14 cellular contexts compared by ENCODE assay signal in the genomic region with DNA sequence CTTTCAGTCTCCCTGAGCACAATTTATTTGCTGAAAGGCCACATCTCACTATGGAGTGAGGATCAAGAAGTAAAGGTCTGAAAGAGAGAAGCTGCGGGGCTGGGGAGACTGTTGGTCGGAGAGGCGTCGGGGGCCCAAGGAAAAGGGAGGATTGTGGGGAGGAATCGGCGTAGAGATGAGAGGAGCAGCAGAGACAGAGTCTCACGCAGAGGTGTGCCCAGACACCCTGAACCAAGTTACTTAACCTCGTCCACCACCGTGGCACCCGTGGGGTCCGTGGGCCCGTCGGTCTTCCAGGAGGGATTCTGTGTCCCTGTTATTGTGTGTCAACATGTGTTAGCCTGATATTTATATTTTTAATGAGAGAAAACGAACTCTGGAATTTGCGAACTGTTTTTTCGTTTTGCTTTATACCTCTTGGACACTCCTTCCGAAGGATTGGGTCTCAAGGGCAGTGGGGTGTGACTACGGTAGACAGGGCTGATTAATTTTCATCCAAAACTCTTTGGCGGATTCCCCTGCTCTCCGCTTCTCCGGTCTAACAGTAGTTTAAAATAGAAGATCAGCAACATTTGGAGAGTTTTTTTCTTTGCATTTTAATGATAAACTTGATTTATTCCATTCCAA. TPM values are rescaled to one million over a fixed set of nuclear protein-coding genes. Genes with fewer than 3 reads are reported as not detected.
DNase-seq lines count a peak whose midpoint lies in the region; ATAC-seq and TF ChIP-seq lines count a peak whose summit lies in the region.
"Had no signal": no experiment of that assay in that cellular context is flagged by ENCODE, and none has a peak within 500 bp of the region (broad histone marks: within the 10 kb centered on the region; RNA-seq: fewer than 3 reads in every experiment).

No MANE protein-coding gene starts in this region.

- H3K9me3 ChIP-seq in mesenchymal stem cell (ENCODE audit: control insufficient read depth, low read length), result no peaks in the 10 kb centered on the region
- H3K9me3 ChIP-seq in upper lobe of right lung, result no peaks in the 10 kb centered on the region

- H3K23ac ChIP-seq in mesenchymal stem cell (ENCODE audit: low read length in 2 of 2), result peak overlapping the region in 1 of 2 experiments; percentile 2

- no peak for TF ChIP-seq POLR2A in erythroblast (IDR thresholded peaks at IDR 0.05; ENCODE audit: low read length)

- peaks cover 4% of the 10 kb centered on the region for H3K79me1 ChIP-seq in mesenchymal stem cell (replicated peaks; ENCODE audit: low read length, poor library complexity, severe bottlenecking)

- no peak for TF ChIP-seq CTCF in upper lobe of right lung (IDR thresholded peaks at IDR 0.05)

- peak; percentile 29 for DNase-seq in activated naive CD8-positive, alpha-beta T cell treated with anti-CD3 and anti-CD28 coated beads, Interleukin-2, amount 10 ng/mL, durations not matched to agents 7 days and 5 days
- no peak for DNase-seq in activated naive CD8-positive, alpha-beta T cell treated with anti-CD3 and anti-CD28 coated beads for 36 hours
- DNase-seq in activated T-helper 2 cell treated with anti-CD3 and anti-CD28 coated beads, Interferon-gamma antibody, Interleukin-2, Interleukin-4, amounts not matched to agents 10 μg/mL and 5 μg/mL and 100 μg/mL, durations not matched to agents 14 hours and 24 hours and 36 hours (ENCODE audit: low spot score), result peak; percentile 23
- DNase-seq in mesenchymal stem cell (no peak), upper lobe of right lung (peak; percentile 69), erythroblast (lab: John Stamatoyannopoulos, UW) (no peak), globus pallidus (ENCODE audit: low spot score) (no peak)
- DNase-seq: C1 segment of cervical spinal cord; GDM1; NCI-H226; PC-3; stimulated activated naive CD8-positive, alpha-beta T cell treated with anti-CD3 and anti-CD28 coated beads, Interleukin-15, amount 100 ng/mL, for 72 hours; T-helper 17 cell had no signal

- H4K8ac ChIP-seq in mesenchymal stem cell (ENCODE audit: low read length), result no peak overlapping the region

- ATAC-seq in activated naive CD8-positive, alpha-beta T cell treated with anti-CD3 and anti-CD28 coated beads, Interleukin-2, amount 10 ng/mL, durations not matched to agents 7 days and 5 days (ENCODE audit: low read depth), result no peak
- ATAC-seq in upper lobe of right lung (no peak), HG02571 (IDR thresholded peaks at IDR 0.05; ENCODE audit: unreplicated experiment) (no peak)
- ATAC-seq: PC-3; stimulated activated naive CD8-positive, alpha-beta T cell treated with anti-CD3 and anti-CD28 coated beads, Interleukin-15, amount 100 ng/mL, for 72 hours; T-helper 17 cell had no signal

- H2BK120ac ChIP-seq in mesenchymal stem cell (ENCODE audit: low read depth, low read length), result no peak overlapping the region

- POLR2A ChIA-PET in activated naive CD8-positive, alpha-beta T cell treated with anti-CD3 and anti-CD28 coated beads, Interleukin-2, amount 10 ng/mL, durations not matched to agents 7 days and 5 days (lab: Charles Lee), result no interaction called here

- no peak overlapping the region for H3K14ac ChIP-seq in mesenchymal stem cell (ENCODE audit: low read length in 2 of 2)

- H2BK15ac ChIP-seq in mesenchymal stem cell (ENCODE audit: low read depth, poor library complexity, severe bottlenecking), result no peak overlapping the region

- H3K4me1 ChIP-seq in mesenchymal stem cell (ENCODE audit: control insufficient read depth, insufficient read depth, low read depth, low read length) (peaks cover 9% of the 10 kb centered on the region), upper lobe of right lung (peaks cover 10% of the 10 kb centered on the region)

- no peaks in the 10 kb centered on the region for H3K36me3 Mint-ChIP-seq in activated naive CD8-positive, alpha-beta T cell treated with anti-CD3 and anti-CD28 coated beads, Interleukin-2, amount 10 ng/mL, durations not matched to agents 7 days and 5 days
- no peaks in the 10 kb centered on the region for H3K36me3 Mint-ChIP-seq in activated naive CD8-positive, alpha-beta T cell treated with anti-CD3 and anti-CD28 coated beads for 36 hours
- H3K36me3 Mint-ChIP-seq in activated T-helper 2 cell treated with anti-CD3 and anti-CD28 coated beads, Interferon-gamma antibody, Interleukin-2, Interleukin-4, amounts not matched to agents 10 μg/mL and 5 μg/mL and 100 μg/mL, durations not matched to agents 14 hours and 24 hours and 36 hours (ENCODE audit: low read depth), result no peaks in the 10 kb centered on the region

- H3K18ac ChIP-seq in mesenchymal stem cell (ENCODE audit: low read depth in 1 of 2, low read length in 2 of 2), result no peak overlapping the region

- no peak overlapping the region for H3K4me3 Mint-ChIP-seq in activated naive CD8-positive, alpha-beta T cell treated with anti-CD3 and anti-CD28 coated beads, Interleukin-2, amount 10 ng/mL, durations not matched to agents 7 days and 5 days
- H3K4me3 Mint-ChIP-seq in activated naive CD8-positive, alpha-beta T cell treated with anti-CD3 and anti-CD28 coated beads for 36 hours, result no peak overlapping the region
- no peak overlapping the region for H3K4me3 Mint-ChIP-seq in activated T-helper 2 cell treated with anti-CD3 and anti-CD28 coated beads, Interferon-gamma antibody, Interleukin-2, Interleukin-4, amounts not matched to agents 10 μg/mL and 5 μg/mL and 100 μg/mL, durations not matched to agents 14 hours and 24 hours and 36 hours (ENCODE audit: low read depth)
- H3K4me3 Mint-ChIP-seq: stimulated activated naive CD8-positive, alpha-beta T cell treated with anti-CD3 and anti-CD28 coated beads, Interleukin-15, amount 100 ng/mL, for 72 hours; T-helper 17 cell had no signal

- intact Hi-C loops in activated T-helper 2 cell treated with anti-CD3 and anti-CD28 coated beads, Interferon-gamma antibody, Interleukin-2, Interleukin-4, amounts not matched to agents 10 μg/mL and 5 μg/mL and 100 μg/mL, durations not matched to agents 14 hours and 24 hours and 36 hours (cut with micrococcal nuclease), result loop anchor here (1.0 kb wide), 1 partner anchor 334 kb away; no protein-coding TSS in a partner anchor
- intact Hi-C loops in upper lobe of right lung (cut with DNase I), result no loop called here

- no peak overlapping the region for H2AFZ ChIP-seq in mesenchymal stem cell (ENCODE audit: low read depth, low read length)

- peaks cover 15 to 32% of the 10 kb centered on the region in 2 experiments for H3K36me3 ChIP-seq in mesenchymal stem cell (ENCODE audit: control insufficient read depth in 1 of 2, insufficient read depth in 2 of 2, low read depth in 1 of 2, low read length in 2 of 2)
- H3K36me3 ChIP-seq in upper lobe of right lung, result peaks cover 27% of the 10 kb centered on the region

- no peak overlapping the region for H3K4ac ChIP-seq in mesenchymal stem cell (ENCODE audit: low read depth in 1 of 2, low read length in 2 of 2)

- H3K27ac Mint-ChIP-seq in activated naive CD8-positive, alpha-beta T cell treated with anti-CD3 and anti-CD28 coated beads, Interleukin-2, amount 10 ng/mL, durations not matched to agents 7 days and 5 days, result no peak overlapping the region
- no peak overlapping the region for H3K27ac Mint-ChIP-seq in activated naive CD8-positive, alpha-beta T cell treated with anti-CD3 and anti-CD28 coated beads for 36 hours
- no peak overlapping the region for H3K27ac Mint-ChIP-seq in activated T-helper 2 cell treated with anti-CD3 and anti-CD28 coated beads, Interferon-gamma antibody, Interleukin-2, Interleukin-4, amounts not matched to agents 10 μg/mL and 5 μg/mL and 100 μg/mL, durations not matched to agents 14 hours and 24 hours and 36 hours
- H3K27ac Mint-ChIP-seq: stimulated activated naive CD8-positive, alpha-beta T cell treated with anti-CD3 and anti-CD28 coated beads, Interleukin-15, amount 100 ng/mL, for 72 hours; T-helper 17 cell had no signal

- H3K9ac ChIP-seq in mesenchymal stem cell (ENCODE audit: low read length), result peak overlapping the region; percentile 1

- H3K4me3 ChIP-seq in mesenchymal stem cell (ENCODE audit: insufficient read depth in 1 of 2, low read depth in 1 of 2, low read length in 2 of 2), result peak overlapping the region in 1 of 2 experiments; percentile 1
- H3K4me3 ChIP-seq in upper lobe of right lung, result no peak overlapping the region

- no peak overlapping the region for H2AK5ac ChIP-seq in mesenchymal stem cell (ENCODE audit: low read length, severe bottlenecking)

- no peak overlapping the region for H3K27ac ChIP-seq in mesenchymal stem cell (ENCODE audit: low read length, poor library complexity, severe bottlenecking)
- H3K27ac ChIP-seq in upper lobe of right lung, result no peak overlapping the region

- H2BK12ac ChIP-seq in mesenchymal stem cell (ENCODE audit: low read length in 2 of 2), result no peak overlapping the region

- H2BK5ac ChIP-seq in mesenchymal stem cell (ENCODE audit: low read depth, low read length, poor library complexity, severe bottlenecking), result no peak overlapping the region

- no peaks in the 10 kb centered on the region for H3K4me1 Mint-ChIP-seq in activated naive CD8-positive, alpha-beta T cell treated with anti-CD3 and anti-CD28 coated beads, Interleukin-2, amount 10 ng/mL, durations not matched to agents 7 days and 5 days
- no peaks in the 10 kb centered on the region for H3K4me1 Mint-ChIP-seq in activated naive CD8-positive, alpha-beta T cell treated with anti-CD3 and anti-CD28 coated beads for 36 hours
- no peaks in the 10 kb centered on the region for H3K4me1 Mint-ChIP-seq in activated T-helper 2 cell treated with anti-CD3 and anti-CD28 coated beads, Interferon-gamma antibody, Interleukin-2, Interleukin-4, amounts not matched to agents 10 μg/mL and 5 μg/mL and 100 μg/mL, durations not matched to agents 14 hours and 24 hours and 36 hours (ENCODE audit: low read depth)
- H3K4me1 Mint-ChIP-seq: stimulated activated naive CD8-positive, alpha-beta T cell treated with anti-CD3 and anti-CD28 coated beads, Interleukin-15, amount 100 ng/mL, for 72 hours; T-helper 17 cell had no signal

- H4K91ac ChIP-seq in mesenchymal stem cell (ENCODE audit: low read length), result no peak overlapping the region

- WGBS in mesenchymal stem cell, result 96% methylated on average over 21 of the region's 21 CpGs

- no peak overlapping the region for H3K4me2 ChIP-seq in mesenchymal stem cell (ENCODE audit: low read length, poor library complexity, severe bottlenecking)

- no peaks in the 10 kb centered on the region for H3K9me3 Mint-ChIP-seq in activated naive CD8-positive, alpha-beta T cell treated with anti-CD3 and anti-CD28 coated beads, Interleukin-2, amount 10 ng/mL, durations not matched to agents 7 days and 5 days
- no peaks in the 10 kb centered on the region for H3K9me3 Mint-ChIP-seq in activated naive CD8-positive, alpha-beta T cell treated with anti-CD3 and anti-CD28 coated beads for 36 hours
- no peaks in the 10 kb centered on the region for H3K9me3 Mint-ChIP-seq in activated T-helper 2 cell treated with anti-CD3 and anti-CD28 coated beads, Interferon-gamma antibody, Interleukin-2, Interleukin-4, amounts not matched to agents 10 μg/mL and 5 μg/mL and 100 μg/mL, durations not matched to agents 14 hours and 24 hours and 36 hours
- H3K9me3 Mint-ChIP-seq: stimulated activated naive CD8-positive, alpha-beta T cell treated with anti-CD3 and anti-CD28 coated beads, Interleukin-15, amount 100 ng/mL, for 72 hours had no signal

- no peaks in the 10 kb centered on the region for H3K27me3 ChIP-seq in mesenchymal stem cell (ENCODE audit: control insufficient read depth in 1 of 2, insufficient read depth in 1 of 2, low read length in 2 of 2)
- H3K27me3 ChIP-seq in upper lobe of right lung, result no peaks in the 10 kb centered on the region

- H3K27me3 Mint-ChIP-seq in activated naive CD8-positive, alpha-beta T cell treated with anti-CD3 and anti-CD28 coated beads, Interleukin-2, amount 10 ng/mL, durations not matched to agents 7 days and 5 days, result no peaks in the 10 kb centered on the region
- no peaks in the 10 kb centered on the region for H3K27me3 Mint-ChIP-seq in activated naive CD8-positive, alpha-beta T cell treated with anti-CD3 and anti-CD28 coated beads for 36 hours
- H3K27me3 Mint-ChIP-seq in activated T-helper 2 cell treated with anti-CD3 and anti-CD28 coated beads, Interferon-gamma antibody, Interleukin-2, Interleukin-4, amounts not matched to agents 10 μg/mL and 5 μg/mL and 100 μg/mL, durations not matched to agents 14 hours and 24 hours and 36 hours (ENCODE audit: low read depth), result no peaks in the 10 kb centered on the region
- H3K27me3 Mint-ChIP-seq: stimulated activated naive CD8-positive, alpha-beta T cell treated with anti-CD3 and anti-CD28 coated beads, Interleukin-15, amount 100 ng/mL, for 72 hours; T-helper 17 cell had no signal

RNA-seq across cellular contexts. Expression of a gene that starts 3.9 kb away (rescaled TPM):
- total RNA-seq in activated naive CD8-positive, alpha-beta T cell treated with anti-CD3 and anti-CD28 coated beads, Interleukin-2, amount 10 ng/mL, durations not matched to agents 7 days and 5 days, result 10 to 100 TPM; 11.3 to 12.6 TPM
- total RNA-seq in activated naive CD8-positive, alpha-beta T cell treated with anti-CD3 and anti-CD28 coated beads for 36 hours, result 1 to 10 TPM; 5.5 to 5.6 TPM
- 5.2 and 6.1 TPM in 2 replicates for total RNA-seq in activated T-helper 2 cell treated with anti-CD3 and anti-CD28 coated beads, Interferon-gamma antibody, Interleukin-2, Interleukin-4, amounts not matched to agents 10 μg/mL and 5 μg/mL and 100 μg/mL, durations not matched to agents 14 hours and 24 hours and 36 hours
- 17.1 TPM for polyA plus RNA-seq in mesenchymal stem cell (2013, experiment 1 of 2)
- 15.7 TPM for polyA plus RNA-seq in mesenchymal stem cell (2013, experiment 2 of 2)
- 31.2 TPM for total RNA-seq in upper lobe of right lung

RNA-seq across cellular contexts. Expression of a gene that starts 49.5 kb away (rescaled TPM):
- total RNA-seq in activated naive CD8-positive, alpha-beta T cell treated with anti-CD3 and anti-CD28 coated beads, Interleukin-2, amount 10 ng/mL, durations not matched to agents 7 days and 5 days, result 1,000 to 10,000 TPM; 3,257 to 3,430 TPM
- 100 to 1,000 TPM; 874 to 961 TPM for total RNA-seq in activated naive CD8-positive, alpha-beta T cell treated with anti-CD3 and anti-CD28 coated beads for 36 hours
- total RNA-seq in activated T-helper 2 cell treated with anti-CD3 and anti-CD28 coated beads, Interferon-gamma antibody, Interleukin-2, Interleukin-4, amounts not matched to agents 10 μg/mL and 5 μg/mL and 100 μg/mL, durations not matched to agents 14 hours and 24 hours and 36 hours, result 2,033 and 2,369 TPM in 2 replicates
- not detected for polyA plus RNA-seq in mesenchymal stem cell (2013, experiment 1 of 2)
- not detected for polyA plus RNA-seq in mesenchymal stem cell (2013, experiment 2 of 2)
- 6,622 TPM for total RNA-seq in upper lobe of right lung

Comparison
In these comparisons a context has a peak if more than half of its experiments do, and no peak if none do; other contexts are left out.
1. DNase-seq: peak in activated naive CD8-positive, alpha-beta T cell treated with anti-CD3 and anti-CD28 coated beads, Interleukin-2, amount 10 ng/mL, durations not matched to agents 7 days and 5 days (single experiment), activated T-helper 2 cell treated with anti-CD3 and anti-CD28 coated beads, Interferon-gamma antibody, Interleukin-2, Interleukin-4, amounts not matched to agents 10 μg/mL and 5 μg/mL and 100 μg/mL, durations not matched to agents 14 hours and 24 hours and 36 hours (single experiment) and upper lobe of right lung (single experiment); none in activated naive CD8-positive, alpha-beta T cell treated with anti-CD3 and anti-CD28 coated beads for 36 hours (single experiment), mesenchymal stem cell (single experiment), erythroblast (0 of 2) and globus pallidus (single experiment).